13 cellular contexts compared by ENCODE assay signal in the genomic region with DNA sequence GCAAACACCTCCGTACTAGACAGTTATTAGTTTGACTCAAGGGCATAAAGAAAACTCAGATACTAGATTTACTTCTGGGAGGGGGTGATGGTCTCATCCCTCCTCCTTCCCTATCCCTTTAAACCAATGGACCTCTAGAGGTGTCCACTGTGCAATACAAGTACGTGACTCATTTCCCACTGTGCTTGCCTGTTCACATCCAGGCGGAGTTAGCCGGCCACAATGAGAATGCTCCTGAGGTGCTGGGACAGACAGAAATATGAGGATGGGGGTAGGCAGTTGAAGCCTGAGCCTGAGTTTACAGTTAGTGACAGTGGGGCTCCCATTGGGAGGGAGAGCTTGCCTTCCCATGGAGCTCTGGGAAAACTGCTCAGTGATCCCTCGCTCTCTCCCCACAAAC. TPM values are rescaled to one million over a fixed set of nuclear protein-coding genes. Genes with fewer than 3 reads are reported as not detected.
A peak's percentile ranks its signal among the peaks of the same experiment; 100 is the strongest.
DNase-seq lines count a peak whose midpoint lies in the region; ATAC-seq, FAIRE-seq and TF ChIP-seq lines count a peak whose summit lies in the region.
"Had no signal": no experiment of that assay in that cellular context is flagged by ENCODE, and none has a peak within 500 bp of the region (broad histone marks: within the 10 kb centered on the region; RNA-seq: fewer than 3 reads in every experiment).

No MANE protein-coding gene starts in this region.

- no peak overlapping the region for H2AFZ ChIP-seq in K562 (ENCODE audit: low read depth, low read length)

- H4K20me1 ChIP-seq in K562 (replicated peaks; ENCODE audit: control insufficient read depth, insufficient read depth, low read length), result no peaks in the 10 kb centered on the region

- TF ChIP-seq CTCF in K562 (IDR thresholded peaks at IDR 0.05 in 2 of 3, conservative IDR thresholded peaks at IDR 0.05 in 1 of 3; ENCODE audit: insufficient read depth in 2 of 3, low read depth in 1 of 3, low read length in 3 of 3) (0 out of 6 replicates have a peak, but pooled peaks of 1 of the 3 experiments have one; percentile 4), upper lobe of right lung (IDR thresholded peaks at IDR 0.05) (no peak)

- no peak for TF ChIP-seq EP300 in K562 (IDR thresholded peaks at IDR 0.05; ENCODE audit: low read length)

- peak; percentile 72 for ATAC-seq in K562
- no peak for ATAC-seq in upper lobe of right lung
- ATAC-seq in HG02870 (IDR thresholded peaks at IDR 0.05; ENCODE audit: unreplicated experiment), result no peak

- DNase-seq in HTR-8/SVneo (ENCODE audit: insufficient read length, low spot score) (peak; percentile 36), K562 (ENCODE audit: extremely low read depth in 1 of 4, low spot score in 3 of 4) (peak in 1 of 4 experiments; percentile 55), iris pigment epithelial cell (ENCODE audit: low read depth) (peak; percentile 90), upper lobe of right lung (peak; percentile 21), GM19238 (ENCODE audit: insufficient read length, low spot score) (no peak)
- DNase-seq in activated naive CD8-positive, alpha-beta T cell treated with anti-CD3 and anti-CD28 coated beads for 36 hours, result no peak
- DNase-seq: central memory CD4-positive, alpha-beta T cell; heart right ventricle; NCI-H1436 treated with DMSO at 0.1 percent for 48 hours had no signal

- TF ChIP-seq POLR2A in K562 (conservative IDR thresholded peaks at IDR 0.05), result no peak

- 49% methylated on average over 5 of the region's 5 CpGs for WGBS in K562 (ENCODE audit: insufficient coverage, low coverage, missing lambda C conversion rate)

- H3K27me3 Mint-ChIP-seq in activated naive CD8-positive, alpha-beta T cell treated with anti-CD3 and anti-CD28 coated beads for 36 hours, result no peaks in the 10 kb centered on the region

- H3K27ac Mint-ChIP-seq in activated naive CD8-positive, alpha-beta T cell treated with anti-CD3 and anti-CD28 coated beads for 36 hours, result no peak overlapping the region

- FAIRE-seq in HTR-8/SVneo (lab: Jason Lieb, UNC) (no peak), K562 (lab: Jason Lieb, UNC) (peak; percentile 73)
- FAIRE-seq: TTC549 had no signal

- H3K9me3 ChIP-seq in K562 (replicated peaks; ENCODE audit: control insufficient read depth, insufficient read depth, low read depth, low read length), result no peaks in the 10 kb centered on the region
- no peaks in the 10 kb centered on the region for H3K9me3 ChIP-seq in upper lobe of right lung
- H3K9me3 ChIP-seq: heart right ventricle had no signal

- peaks cover 10% of the 10 kb centered on the region for H3K4me1 Mint-ChIP-seq in activated naive CD8-positive, alpha-beta T cell treated with anti-CD3 and anti-CD28 coated beads for 36 hours

- H3K36me3 ChIP-seq in K562 (ENCODE audit: control insufficient read depth, insufficient read depth, low read length) (peaks cover 30% of the 10 kb centered on the region), upper lobe of right lung (peaks cover 38% of the 10 kb centered on the region)

- H3K4me2 ChIP-seq in K562 (ENCODE audit: insufficient read depth, low read length), result no peak overlapping the region

- BruUV-seq in K562 (replicated peaks; lab: Mats Ljungman, UMichigan), result no TSS peak

- POLR2A ChIA-PET in K562 (lab: Yijun Ruan, JAX), result interaction anchor here (0.6 to 1.5 kb wide), 6 partner anchors 8 to 99 kb away, joined by 3 to 8 read pairs (median 4); a partner anchor contains a TSS

- no peak overlapping the region for H3K4me3 Mint-ChIP-seq in activated naive CD8-positive, alpha-beta T cell treated with anti-CD3 and anti-CD28 coated beads for 36 hours

- in situ Hi-C loops in K562 (cut with MboI), result no loop called here

- H3K9me1 ChIP-seq in K562 (ENCODE audit: control insufficient read depth, insufficient read depth, low read length), result peaks cover 6% of the 10 kb centered on the region

- no peaks in the 10 kb centered on the region for H3K9me3 Mint-ChIP-seq in activated naive CD8-positive, alpha-beta T cell treated with anti-CD3 and anti-CD28 coated beads for 36 hours

- peak overlapping the region in 1 of 2 experiments; percentile 60; a peak in 1 of 4 replicates for H3K9ac ChIP-seq in K562 (ENCODE audit: insufficient read depth in 1 of 2, low read depth in 2 of 2, low read length in 2 of 2)

- H3K27me3 ChIP-seq in K562 (ENCODE audit: control insufficient read depth in 2 of 2, insufficient read depth in 2 of 2, low read length in 2 of 2) (no peaks in the 10 kb centered on the region), upper lobe of right lung (no peaks in the 10 kb centered on the region)
- H3K27me3 ChIP-seq: heart right ventricle had no signal

- H3K4me3 ChIP-seq in K562 (no peak overlapping the region), upper lobe of right lung (no peak overlapping the region)
- H3K4me3 ChIP-seq: heart right ventricle had no signal

- H3K79me2 ChIP-seq in K562 (ENCODE audit: control insufficient read depth, insufficient read depth, low read length), result no peaks in the 10 kb centered on the region

- peaks cover 35% of the 10 kb centered on the region for H3K36me3 Mint-ChIP-seq in activated naive CD8-positive, alpha-beta T cell treated with anti-CD3 and anti-CD28 coated beads for 36 hours

- TF ChIP-seq RAD21 in K562 (CRISPR knock-in tag; conservative IDR thresholded peaks at IDR 0.05 in 1 of 2, IDR thresholded peaks at IDR 0.05 in 1 of 2), result no peak

- intact Hi-C loops in K562 (cut with micrococcal nuclease) (no loop called here), upper lobe of right lung (cut with DNase I) (loop anchor here (10.0 kb wide), 1 partner anchor 193 kb away; no protein-coding TSS in a partner anchor)

- CTCF ChIA-PET in K562 (lab: Yijun Ruan, JAX; ENCODE audit: low intra/inter-chr PET ratio), result interaction anchor here (0.7 to 0.9 kb wide), 2 partner anchors 43 to 44 kb away, joined by 3 read pairs; no protein-coding TSS in a partner anchor

- peak overlapping the region; percentile 44; the same call in 2 of the 3 replicates for H3K27ac ChIP-seq in K562 (ENCODE audit: extremely low read depth, low read depth, low read length)
- H3K27ac ChIP-seq in upper lobe of right lung, result no peak overlapping the region
- H3K27ac ChIP-seq: HL-60 had no signal

- H3K4me1 ChIP-seq in K562 (replicated peaks in 1 of 2; ENCODE audit: control insufficient read depth in 2 of 2, insufficient read depth in 2 of 2, low read length in 2 of 2) (peaks cover 24 to 33% of the 10 kb centered on the region in 2 experiments), upper lobe of right lung (no peaks in the 10 kb centered on the region)

RNA-seq across cellular contexts. Expression of a gene that starts 8.4 kb away (rescaled TPM):
- total RNA-seq in K562 (2011; cell fraction: chromatin; rRNA removed; ENCODE audit: low replicate concordance), result 23.5 and 53.2 TPM in 2 replicates
- total RNA-seq in K562 (2011; cell fraction: nucleolus; rRNA removed), result 46.5 and 48.8 TPM in 2 replicates
- total RNA-seq in K562 (2011; cell fraction: nucleoplasm; rRNA removed), result 33.7 and 34.2 TPM in 2 replicates
- total RNA-seq in K562 (2014; rRNA removed), result 17.9 and 20.3 TPM in 2 replicates
- 6.3 and 10.4 TPM in 2 replicates for total RNA-seq in K562 (2014; rRNA removed; fragmentation: Illumina TruSeq; extraction: Trizol)
- total RNA-seq in K562 (2015; rRNA removed; fragmentation: Illumina TruSeq; extraction: Trizol), result 10.2 and 11.1 TPM in 2 replicates
- 24.5 and 26.3 TPM in 2 replicates for total RNA-seq in K562 (2021)
- 20.3 and 26.2 TPM in 2 replicates for polyA plus RNA-seq in K562 (2011; rRNA removed)
- polyA plus RNA-seq in K562 (2011; cell fraction: cytosol; rRNA removed), result 31.2 and 32.2 TPM in 2 replicates
- polyA plus RNA-seq in K562 (2011; cell fraction: nucleus; rRNA removed), result 46.1 and 57.4 TPM in 2 replicates
- polyA plus RNA-seq in K562 (2012), result 22.9 and 46.0 TPM in 2 replicates
- polyA plus RNA-seq in K562 (2014; fragmentation: Illumina TruSeq; extraction: Trizol), result 21.1 and 27.8 TPM in 2 replicates
- polyA plus RNA-seq in K562 (2014; fragmentation: Nextera tagmentation; extraction: Ambion mirVana), result 10 to 100 TPM; 17.6 to 23.8 TPM
- 28.8 and 31.7 TPM in 2 replicates for polyA plus RNA-seq in K562 (2014; rRNA removed)
- 10.0 and 10.3 TPM in 2 replicates for polyA minus RNA-seq in K562 (2011; rRNA and poly(A)+ RNA removed)
- 10.3 and 11.6 TPM in 2 replicates for polyA minus RNA-seq in K562 (2011; cell fraction: cytosol; rRNA and poly(A)+ RNA removed)
- 11.8 and 15.1 TPM in 2 replicates for polyA minus RNA-seq in K562 (2011; cell fraction: nucleus; rRNA and poly(A)+ RNA removed)
- 44.4 TPM for total RNA-seq in upper lobe of right lung
- 10 to 100 TPM; 24.3 to 26.9 TPM for total RNA-seq in activated naive CD8-positive, alpha-beta T cell treated with anti-CD3 and anti-CD28 coated beads for 36 hours

RNA-seq across cellular contexts. Expression of a gene that starts 22.8 kb away (rescaled TPM):
- 80.8 and 138 TPM in 2 replicates for total RNA-seq in K562 (2011; cell fraction: chromatin; rRNA removed; ENCODE audit: low replicate concordance)
- total RNA-seq in K562 (2011; cell fraction: nucleolus; rRNA removed), result 66.0 and 67.4 TPM in 2 replicates
- total RNA-seq in K562 (2011; cell fraction: nucleoplasm; rRNA removed), result 89.7 and 137 TPM in 2 replicates
- total RNA-seq in K562 (2014; rRNA removed) (19.7 and 30.9 TPM in 2 replicates), K562 (2014; rRNA removed; fragmentation: Illumina TruSeq; extraction: Trizol) (29.8 and 29.9 TPM in 2 replicates), K562 (2015; rRNA removed; fragmentation: Illumina TruSeq; extraction: Trizol) (27.9 and 30.7 TPM in 2 replicates), K562 (2021) (36.2 and 36.5 TPM in 2 replicates), upper lobe of right lung (29.5 TPM)
- polyA plus RNA-seq in K562 (2011; rRNA removed) (38.7 and 40.1 TPM in 2 replicates), K562 (2014; fragmentation: Illumina TruSeq; extraction: Trizol) (42.3 and 45.9 TPM in 2 replicates), K562 (2014; fragmentation: Nextera tagmentation; extraction: Ambion mirVana) (1 to 10 TPM; 7.2 to 7.8 TPM), K562 (2014; rRNA removed) (29.3 and 29.4 TPM in 2 replicates)
- 35.9 and 47.9 TPM in 2 replicates for polyA plus RNA-seq in K562 (2011; cell fraction: cytosol; rRNA removed)
- 68.9 and 92.7 TPM in 2 replicates for polyA plus RNA-seq in K562 (2011; cell fraction: nucleus; rRNA removed)
- polyA plus RNA-seq in K562 (2012), result 22.7 and 24.3 TPM in 2 replicates
- 35.0 and 47.4 TPM in 2 replicates for polyA minus RNA-seq in K562 (2011; rRNA and poly(A)+ RNA removed)
- polyA minus RNA-seq in K562 (2011; cell fraction: cytosol; rRNA and poly(A)+ RNA removed), result 21.1 and 26.5 TPM in 2 replicates
- polyA minus RNA-seq in K562 (2011; cell fraction: nucleus; rRNA and poly(A)+ RNA removed), result 16.2 and 21.8 TPM in 2 replicates
- total RNA-seq in activated naive CD8-positive, alpha-beta T cell treated with anti-CD3 and anti-CD28 coated beads for 36 hours, result 10 to 100 TPM; 67.0 to 78.8 TPM

RNA-seq across cellular contexts. Expression of a gene that starts 23.0 kb away (rescaled TPM):
- total RNA-seq in K562 (2011; cell fraction: chromatin; rRNA removed; ENCODE audit: low replicate concordance), result 36.9 and 42.4 TPM in 2 replicates
- 36.5 and 41.2 TPM in 2 replicates for total RNA-seq in K562 (2011; cell fraction: nucleolus; rRNA removed)
- total RNA-seq in K562 (2011; cell fraction: nucleoplasm; rRNA removed), result 42.1 and 47.8 TPM in 2 replicates
- 318 and 324 TPM in 2 replicates for total RNA-seq in K562 (2014; rRNA removed)
- 343 and 371 TPM in 2 replicates for total RNA-seq in K562 (2014; rRNA removed; fragmentation: Illumina TruSeq; extraction: Trizol)
- total RNA-seq in K562 (2015; rRNA removed; fragmentation: Illumina TruSeq; extraction: Trizol), result 335 and 337 TPM in 2 replicates
- 294 and 302 TPM in 2 replicates for total RNA-seq in K562 (2021)
- polyA plus RNA-seq in K562 (2011; rRNA removed), result 151 and 241 TPM in 2 replicates
- 101 and 133 TPM in 2 replicates for polyA plus RNA-seq in K562 (2011; cell fraction: cytosol; rRNA removed)
- 58.3 and 58.5 TPM in 2 replicates for polyA plus RNA-seq in K562 (2011; cell fraction: nucleus; rRNA removed)
- 238 and 407 TPM in 2 replicates for polyA plus RNA-seq in K562 (2012)
- polyA plus RNA-seq in K562 (2014; fragmentation: Illumina TruSeq; extraction: Trizol), result 359 and 381 TPM in 2 replicates
- polyA plus RNA-seq in K562 (2014; fragmentation: Nextera tagmentation; extraction: Ambion mirVana), result 100 to 1,000 TPM; 151 to 440 TPM
- 295 and 313 TPM in 2 replicates for polyA plus RNA-seq in K562 (2014; rRNA removed)
- polyA minus RNA-seq in K562 (2011; rRNA and poly(A)+ RNA removed), result 165 and 175 TPM in 2 replicates
- 90.9 and 97.9 TPM in 2 replicates for polyA minus RNA-seq in K562 (2011; cell fraction: cytosol; rRNA and poly(A)+ RNA removed)
- 10.4 and 24.2 TPM in 2 replicates for polyA minus RNA-seq in K562 (2011; cell fraction: nucleus; rRNA and poly(A)+ RNA removed)
- total RNA-seq in upper lobe of right lung, result 160 TPM
- total RNA-seq in activated naive CD8-positive, alpha-beta T cell treated with anti-CD3 and anti-CD28 coated beads for 36 hours, result 100 to 1,000 TPM; 498 to 502 TPM

RNA-seq across cellular contexts. Expression of a gene that starts 37.3 kb away (rescaled TPM):
- 0.16 TPM in 1 of 2 replicates, not detected in the other for total RNA-seq in K562 (2011; cell fraction: chromatin; rRNA removed; ENCODE audit: low replicate concordance)
- total RNA-seq in K562 (2011; cell fraction: nucleolus; rRNA removed), result 0.13 TPM in 1 of 2 replicates, not detected in the other
- not detected in 2 replicates for total RNA-seq in K562 (2011; cell fraction: nucleoplasm; rRNA removed)
- total RNA-seq in K562 (2014; rRNA removed) (not detected in 2 replicates), K562 (2014; rRNA removed; fragmentation: Illumina TruSeq; extraction: Trizol) (not detected in 2 replicates), K562 (2015; rRNA removed; fragmentation: Illumina TruSeq; extraction: Trizol) (not detected in 2 replicates), K562 (2021) (0.09 and 0.11 TPM in 2 replicates), upper lobe of right lung (6.3 TPM)
- polyA plus RNA-seq in K562 (2011; rRNA removed) (not detected in 2 replicates), K562 (2014; fragmentation: Illumina TruSeq; extraction: Trizol) (not detected in 2 replicates), K562 (2014; fragmentation: Nextera tagmentation; extraction: Ambion mirVana) (not detected), K562 (2014; rRNA removed) (0.09 TPM in 1 of 2 replicates, not detected in the other)
- 0.01 and 0.06 TPM in 2 replicates for polyA plus RNA-seq in K562 (2011; cell fraction: cytosol; rRNA removed)
- 0.08 and 0.14 TPM in 2 replicates for polyA plus RNA-seq in K562 (2011; cell fraction: nucleus; rRNA removed)
- 0.09 and 0.10 TPM in 2 replicates for polyA plus RNA-seq in K562 (2012)
- polyA minus RNA-seq in K562 (2011; rRNA and poly(A)+ RNA removed), result not detected in 2 replicates
- not detected in 2 replicates for polyA minus RNA-seq in K562 (2011; cell fraction: cytosol; rRNA and poly(A)+ RNA removed)
- not detected in 2 replicates for polyA minus RNA-seq in K562 (2011; cell fraction: nucleus; rRNA and poly(A)+ RNA removed)
- total RNA-seq in activated naive CD8-positive, alpha-beta T cell treated with anti-CD3 and anti-CD28 coated beads for 36 hours, result not detected
- total RNA-seq: mononuclear cell had no signal

RNA-seq across cellular contexts. Expression of a gene that starts 53.8 kb away (rescaled TPM):
- 27.2 and 67.1 TPM in 2 replicates for total RNA-seq in K562 (2011; cell fraction: chromatin; rRNA removed; ENCODE audit: low replicate concordance)
- total RNA-seq in K562 (2011; cell fraction: nucleolus; rRNA removed), result 34.1 and 37.9 TPM in 2 replicates
- 29.8 and 33.0 TPM in 2 replicates for total RNA-seq in K562 (2011; cell fraction: nucleoplasm; rRNA removed)
- total RNA-seq in K562 (2014; rRNA removed) (14.2 and 14.3 TPM in 2 replicates), K562 (2014; rRNA removed; fragmentation: Illumina TruSeq; extraction: Trizol) (13.8 and 17.7 TPM in 2 replicates), K562 (2015; rRNA removed; fragmentation: Illumina TruSeq; extraction: Trizol) (21.7 and 22.2 TPM in 2 replicates), K562 (2021) (48.4 and 49.8 TPM in 2 replicates), upper lobe of right lung (43.7 TPM)
- polyA plus RNA-seq in K562 (2011; rRNA removed) (33.8 and 33.9 TPM in 2 replicates), K562 (2014; fragmentation: Illumina TruSeq; extraction: Trizol) (38.6 and 39.5 TPM in 2 replicates), K562 (2014; fragmentation: Nextera tagmentation; extraction: Ambion mirVana) (10 to 100 TPM in 1 of 2 experiments, 1 to 10 TPM in 1; 5.3 to 10.3 TPM), K562 (2014; rRNA removed) (32.5 and 33.8 TPM in 2 replicates)
- polyA plus RNA-seq in K562 (2011; cell fraction: cytosol; rRNA removed), result 46.1 and 57.0 TPM in 2 replicates
- 24.1 and 29.3 TPM in 2 replicates for polyA plus RNA-seq in K562 (2011; cell fraction: nucleus; rRNA removed)
- 20.2 and 42.2 TPM in 2 replicates for polyA plus RNA-seq in K562 (2012)
- polyA minus RNA-seq in K562 (2011; rRNA and poly(A)+ RNA removed), result 30.2 and 42.0 TPM in 2 replicates
- polyA minus RNA-seq in K562 (2011; cell fraction: cytosol; rRNA and poly(A)+ RNA removed), result 12.9 and 14.1 TPM in 2 replicates
- 14.0 and 14.7 TPM in 2 replicates for polyA minus RNA-seq in K562 (2011; cell fraction: nucleus; rRNA and poly(A)+ RNA removed)
- 10 to 100 TPM; 69.2 to 70.1 TPM for total RNA-seq in activated naive CD8-positive, alpha-beta T cell treated with anti-CD3 and anti-CD28 coated beads for 36 hours

Comparison
In these comparisons a context has a peak if more than half of its experiments do, and no peak if none do; other contexts are left out.
1. DNase-seq: peak in HTR-8/SVneo (single experiment), iris pigment epithelial cell (single experiment) and upper lobe of right lung (single experiment); none in activated naive CD8-positive, alpha-beta T cell treated with anti-CD3 and anti-CD28 coated beads for 36 hours (single experiment) and GM19238 (single experiment).